27 cellular contexts compared by ENCODE assay signal in the genomic region with DNA sequence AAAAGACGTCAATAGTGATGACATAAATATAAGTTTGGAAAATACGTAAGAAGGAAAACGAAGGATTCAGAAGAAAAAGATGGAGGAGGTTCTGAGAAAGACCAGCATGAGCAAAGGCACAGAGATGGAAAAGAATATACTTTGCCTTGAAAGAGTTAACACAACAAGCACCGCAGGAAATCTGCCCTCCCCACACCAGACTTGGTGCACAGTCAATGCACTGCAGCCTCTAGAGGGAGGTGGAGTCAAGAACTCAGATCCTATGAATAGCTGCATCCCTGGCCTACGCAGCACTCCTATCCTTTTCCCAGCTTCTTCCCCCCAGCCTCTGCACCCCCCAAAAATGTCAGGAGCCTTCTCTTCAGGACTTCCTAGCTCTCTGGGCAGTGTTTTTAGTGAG.
"Had no signal": no experiment of that assay in that cellular context is flagged by ENCODE, and none has a peak within 500 bp of the region (broad histone marks: within the 10 kb centered on the region; RNA-seq: fewer than 3 reads in every experiment).

No MANE protein-coding gene starts in this region.

- H3K27me3 ChIP-seq: ascending aorta, breast epithelium, colonic mucosa, gastroesophageal sphincter, stomach, suprapubic skin, tibial nerve had no signal

- H3K9me3 Mint-ChIP-seq: nephron progenitor cell had no signal

- H3K4me3 ChIP-seq: ascending aorta, breast epithelium, colonic mucosa, dorsolateral prefrontal cortex, gastroesophageal sphincter, mucosa of descending colon, stomach, suprapubic skin, tibial nerve had no signal

- H3K4me1 ChIP-seq: ascending aorta, breast epithelium, colonic mucosa, suprapubic skin, tibial nerve had no signal

- H3K9me3 ChIP-seq: ascending aorta, breast epithelium, colonic mucosa, gastroesophageal sphincter, mucosa of descending colon, stomach, suprapubic skin, tibial nerve had no signal

- H3K36me3 Mint-ChIP-seq: activated naive CD4-positive, alpha-beta T cell treated with anti-CD3 and anti-CD28 coated beads, Interleukin-2, amount 50 U/mL, for 72 hours; memory B cell; stimulated activated memory B cell treated with anti-CD40 and anti-IgM and Interleukin-4, amounts not matched to agents 10 μg/mL and 1 μg/mL and 100 μg/mL, for 72 hours had no signal

- H3K4me3 Mint-ChIP-seq: activated T-helper 17 cell treated with anti-CD3 and anti-CD28 coated beads, Interleukin-2, amount 50 U/mL, for 72 hours; central memory CD8-positive, alpha-beta T cell; effector memory CD8-positive, alpha-beta T cell; memory B cell; nephron progenitor cell; stimulated activated memory B cell treated with anti-CD40 and anti-IgM and Interleukin-4, amounts not matched to agents 10 μg/mL and 1 μg/mL and 100 μg/mL, for 72 hours had no signal

- H3K27me3 Mint-ChIP-seq: activated T-helper 17 cell treated with anti-CD3 and anti-CD28 coated beads, Interleukin-2, amount 50 U/mL, for 72 hours; central memory CD8-positive, alpha-beta T cell; effector memory CD8-positive, alpha-beta T cell; memory B cell; stimulated activated memory B cell treated with anti-CD40 and anti-IgM and Interleukin-4, amounts not matched to agents 10 μg/mL and 1 μg/mL and 100 μg/mL, for 72 hours had no signal

- H3K4me1 Mint-ChIP-seq: activated T-helper 17 cell treated with anti-CD3 and anti-CD28 coated beads, Interleukin-2, amount 50 U/mL, for 72 hours; central memory CD8-positive, alpha-beta T cell; memory B cell; nephron progenitor cell; stimulated activated memory B cell treated with anti-CD40 and anti-IgM and Interleukin-4, amounts not matched to agents 10 μg/mL and 1 μg/mL and 100 μg/mL, for 72 hours had no signal

- DNase-seq: activated CD4-positive, alpha-beta T cell treated with anti-CD3 and anti-CD28 coated beads for 1 hour; activated T-cell treated with anti-CD3 and anti-CD28 coated beads, Interleukin-2, amount 50 U/mL, for 1 hour; colonic mucosa; dorsolateral prefrontal cortex; effector memory CD8-positive, alpha-beta T cell; head of caudate nucleus; hypothalamus; left cardiac atrium; mucosa of descending colon; nephron progenitor cell; occipital lobe; posterior cingulate gyrus; small intestine; stimulated activated CD4-positive, alpha-beta T cell treated with anti-CD3 and anti-CD28 coated beads, Interleukin-15, amount 100 ng/mL, for 24 hours; stomach; WERI-Rb-1 had no signal

- H3K27ac ChIP-seq: ascending aorta, breast epithelium, colonic mucosa, dorsolateral prefrontal cortex, gastroesophageal sphincter, stomach, suprapubic skin, tibial nerve, WERI-Rb-1 had no signal

- H3K36me3 ChIP-seq: ascending aorta, breast epithelium, colonic mucosa, gastroesophageal sphincter, stomach, suprapubic skin, tibial nerve, WERI-Rb-1 had no signal

- H3K27ac Mint-ChIP-seq: activated naive CD4-positive, alpha-beta T cell treated with anti-CD3 and anti-CD28 coated beads, Interleukin-2, amount 50 U/mL, for 72 hours; activated T-helper 17 cell treated with anti-CD3 and anti-CD28 coated beads, Interleukin-2, amount 50 U/mL, for 72 hours; effector memory CD8-positive, alpha-beta T cell; memory B cell; nephron progenitor cell; stimulated activated memory B cell treated with anti-CD40 and anti-IgM and Interleukin-4, amounts not matched to agents 10 μg/mL and 1 μg/mL and 100 μg/mL, for 72 hours had no signal

- ATAC-seq: activated naive CD4-positive, alpha-beta T cell treated with anti-CD3 and anti-CD28 coated beads, Interleukin-2, amount 50 U/mL, for 72 hours; activated T-helper 17 cell treated with anti-CD3 and anti-CD28 coated beads, Interleukin-2, amount 50 U/mL, for 72 hours; effector memory CD8-positive, alpha-beta T cell; gastroesophageal sphincter; left cardiac atrium; mucosa of descending colon; sciatic nerve; stimulated activated memory B cell treated with anti-CD40 and anti-IgM and Interleukin-4, amounts not matched to agents 10 μg/mL and 1 μg/mL and 100 μg/mL, for 72 hours had no signal
